Comparison of ENCODE assay signal across 11 cellular contexts in genomic region chr11:67023957-67024353, GRCh38. TPM values are rescaled to one million over a fixed set of nuclear protein-coding genes. Genes with fewer than 3 reads are reported as not detected.
DNase-seq lines count a peak whose midpoint lies in the region; ATAC-seq and TF ChIP-seq lines count a peak whose summit lies in the region.
"Had no signal": no experiment of that assay in that cellular context is flagged by ENCODE, and none has a peak within 500 bp of the region (broad histone marks: within the 10 kb centered on the region; RNA-seq: fewer than 3 reads in every experiment).

No MANE protein-coding gene starts in this region.

- H3K27ac ChIP-seq in BLaER1 treated with 17β-estradiol and CSF1 and Interleukin-3, amounts not matched to agents 10 nM and 100 nM = no peak overlapping the region
- no peak overlapping the region for H3K27ac ChIP-seq in effector memory CD4-positive, alpha-beta T cell (ENCODE audit: insufficient read depth, low read length, poor library complexity, severe bottlenecking)
- H3K27ac ChIP-seq in lower lobe of right lung = no peak overlapping the region
- H3K27ac ChIP-seq: SJCRH30 had no signal

- peaks cover 0 to 87% (median 28%) of the 10 kb centered on the region in 11 experiments; a peak in 18 of 22 replicates for H4K20me1 ChIP-seq in BLaER1 treated with 17β-estradiol and CSF1 and Interleukin-3, amounts not matched to agents 10 nM and 100 nM
- no peaks in the 10 kb centered on the region for H4K20me1 ChIP-seq in Loucy (ENCODE audit: insufficient read depth, low read length, poor library complexity, severe bottlenecking)

- H3F3A ChIP-seq in Loucy (ENCODE audit: low read depth) = no peaks in the 10 kb centered on the region

- no peaks in the 10 kb centered on the region for H3K9me2 ChIP-seq in Loucy (replicated peaks; ENCODE audit: low read depth, low read length)

- H3K36me3 ChIP-seq in BLaER1 treated with 17β-estradiol and CSF1 and Interleukin-3, amounts not matched to agents 10 nM and 100 nM = no peaks in the 10 kb centered on the region
- H3K36me3 ChIP-seq in Loucy (ENCODE audit: insufficient read depth, low read length) (no peaks in the 10 kb centered on the region), neuron (ENCODE audit: insufficient read depth, low read length) (no peaks in the 10 kb centered on the region), MG63 (no peaks in the 10 kb centered on the region), lower lobe of right lung (no peaks in the 10 kb centered on the region)
- H3K36me3 ChIP-seq in effector memory CD4-positive, alpha-beta T cell (ENCODE audit: control insufficient read depth, insufficient read depth, low read length) = no peaks in the 10 kb centered on the region
- H3K36me3 ChIP-seq: SJCRH30 had no signal

- no peak overlapping the region for H3K4me3 ChIP-seq in BLaER1 treated with 17β-estradiol and CSF1 and Interleukin-3, amounts not matched to agents 10 nM and 100 nM
- H3K4me3 ChIP-seq in Loucy (ENCODE audit: low read length, poor library complexity, severe bottlenecking) (peak overlapping the region; percentile 53), neuron (ENCODE audit: low read length) (no peak overlapping the region), MG63 (no peak overlapping the region), lower lobe of right lung (no peak overlapping the region)
- peak overlapping the region; percentile 55 for H3K4me3 ChIP-seq in effector memory CD4-positive, alpha-beta T cell (ENCODE audit: insufficient read depth, low read depth, low read length, poor library complexity, severe bottlenecking)
- H3K4me3 ChIP-seq: SJCRH30 had no signal

- no peak for TF ChIP-seq CTCF in Loucy (conservative IDR thresholded peaks at IDR 0.05; ENCODE audit: low read length)
- TF ChIP-seq CTCF in lower lobe of right lung (IDR thresholded peaks at IDR 0.05) = no peak

- H3K27me3 ChIP-seq in BLaER1 treated with 17β-estradiol and CSF1 and Interleukin-3, amounts not matched to agents 10 nM and 100 nM = peaks cover 43 to 92% (median 67%) of the 10 kb centered on the region in 11 experiments
- H3K27me3 ChIP-seq in Loucy (ENCODE audit: insufficient read depth, low read length, poor library complexity, severe bottlenecking) (no peaks in the 10 kb centered on the region), neuron (ENCODE audit: insufficient read depth, low read length) (peaks cover 58% of the 10 kb centered on the region), MG63 (no peaks in the 10 kb centered on the region), lower lobe of right lung (ENCODE audit: low read depth) (peaks cover 30% of the 10 kb centered on the region)
- H3K27me3 ChIP-seq in effector memory CD4-positive, alpha-beta T cell (replicated peaks; ENCODE audit: control insufficient read depth, insufficient read depth, low read length, poor library complexity, severe bottlenecking) = peaks cover 23% of the 10 kb centered on the region

- H2AFZ ChIP-seq in Loucy (ENCODE audit: low read length) (no peak overlapping the region), neuron (ENCODE audit: low read depth, low read length) (peak overlapping the region; percentile 13)

- no peaks in the 10 kb centered on the region for H3K79me2 ChIP-seq in Loucy (ENCODE audit: insufficient read depth, low read length)

- ATAC-seq in GM18870 (IDR thresholded peaks at IDR 0.05; ENCODE audit: unreplicated experiment) (no peak), GM19023 (IDR thresholded peaks at IDR 0.05; ENCODE audit: unreplicated experiment) (no peak), lower lobe of right lung (no peak)

- 0 out of 22 replicates have a peak, but pooled peaks cover 0 to 4% (median 0%) of the 10 kb centered on the region in 11 experiments for H3K9me3 ChIP-seq in BLaER1 treated with 17β-estradiol and CSF1 and Interleukin-3, amounts not matched to agents 10 nM and 100 nM (replicated peaks in 1 of 11)
- H3K9me3 ChIP-seq in Loucy (ENCODE audit: insufficient read depth, low read depth, low read length) = no peaks in the 10 kb centered on the region
- H3K9me3 ChIP-seq in effector memory CD4-positive, alpha-beta T cell (ENCODE audit: control insufficient read depth, low read length) = no peaks in the 10 kb centered on the region
- no peaks in the 10 kb centered on the region for H3K9me3 ChIP-seq in neuron (ENCODE audit: low read length)
- no peaks in the 10 kb centered on the region for H3K9me3 ChIP-seq in MG63
- no peaks in the 10 kb centered on the region for H3K9me3 ChIP-seq in lower lobe of right lung
- H3K9me3 ChIP-seq: SJCRH30 had no signal

- intact Hi-C loops in lower lobe of right lung (cut with DNase I) = no loop called here

- peak overlapping the region; percentile 49 to 84 (median 72) for H3K4me2 ChIP-seq in BLaER1 treated with 17β-estradiol and CSF1 and Interleukin-3, amounts not matched to agents 10 nM and 100 nM
- H3K4me2 ChIP-seq in Loucy (ENCODE audit: low read depth, low read length, poor library complexity, severe bottlenecking) = peak overlapping the region; percentile 69

- no peak for DNase-seq in effector memory CD4-positive, alpha-beta T cell
- DNase-seq in MG63 = no peak
- DNase-seq in lower lobe of right lung = no peak
- DNase-seq: NCI-H1930, SJCRH30 had no signal

- H3K9ac ChIP-seq in BLaER1 treated with 17β-estradiol and CSF1 and Interleukin-3, amounts not matched to agents 10 nM and 100 nM = no peak overlapping the region
- H3K9ac ChIP-seq in Loucy (ENCODE audit: low read depth, low read length, poor library complexity, severe bottlenecking) = no peak overlapping the region

- H3K4me1 ChIP-seq in BLaER1 treated with 17β-estradiol and CSF1 and Interleukin-3, amounts not matched to agents 10 nM and 100 nM = peaks cover 27 to 40% (median 35%) of the 10 kb centered on the region in 10 experiments
- H3K4me1 ChIP-seq in Loucy (ENCODE audit: insufficient read depth, low read length, poor library complexity, severe bottlenecking) (peaks cover 36% of the 10 kb centered on the region), neuron (ENCODE audit: insufficient read depth, low read length) (peaks cover 11% of the 10 kb centered on the region), lower lobe of right lung (peaks cover 13% of the 10 kb centered on the region)
- H3K4me1 ChIP-seq in effector memory CD4-positive, alpha-beta T cell (ENCODE audit: control insufficient read depth, insufficient read depth, low read length, poor library complexity, severe bottlenecking) = peaks cover 28% of the 10 kb centered on the region

RNA-seq across cellular contexts. Expression of gene SYT12, which starts 1.0 kb away (rescaled TPM):
- total RNA-seq in MG63 (2014; rRNA removed; shearing (Covaris generic); ENCODE audit: low replicate concordance) = 0.54 and 1.2 TPM in 2 replicates
- not detected for total RNA-seq in lower lobe of right lung

RNA-seq across cellular contexts. Expression of gene RHOD, which starts 32.7 kb away (rescaled TPM):
- total RNA-seq in MG63 (2014; rRNA removed; shearing (Covaris generic); ENCODE audit: low replicate concordance) = 27.9 and 85.6 TPM in 2 replicates
- 12.2 TPM for total RNA-seq in lower lobe of right lung
- total RNA-seq: SJCRH30 had no signal

RNA-seq across cellular contexts. Expression of gene C11orf86, which starts 48.9 kb away (rescaled TPM):
- 0.59 TPM in 1 of 2 replicates, not detected in the other for total RNA-seq in MG63 (2014; rRNA removed; shearing (Covaris generic); ENCODE audit: low replicate concordance)
- not detected for total RNA-seq in lower lobe of right lung
- total RNA-seq: fibroblast of villous mesenchyme, SJCRH30 had no signal

Comparison
In these comparisons a context has a peak if more than half of its experiments do, and no peak if none do; other contexts are left out.
1. H3K4me3 ChIP-seq: peak in Loucy (single experiment) and effector memory CD4-positive, alpha-beta T cell (single experiment); none in BLaER1 treated with 17β-estradiol and CSF1 and Interleukin-3, amounts not matched to agents 10 nM and 100 nM (0 of 10), neuron (single experiment), MG63 (single experiment) and lower lobe of right lung (single experiment).